Comparison of ENCODE assay signal across 14 cellular contexts in genomic region chr1:72000809-72001208, GRCh38.
A peak's percentile ranks its signal among the peaks of the same experiment; 100 is the strongest.
DNase-seq lines count a peak whose midpoint lies in the region; ATAC-seq, FAIRE-seq and TF ChIP-seq lines count a peak whose summit lies in the region.
"Had no signal": no experiment of that assay in that cellular context is flagged by ENCODE, and none has a peak within 500 bp of the region (broad histone marks: within the 10 kb centered on the region; RNA-seq: fewer than 3 reads in every experiment).

No MANE protein-coding gene starts in this region.

- peak overlapping the region; percentile 66 for H4K91ac ChIP-seq in H1 (replicated peaks; ENCODE audit: insufficient read length, low read length)

- H2BK5ac ChIP-seq in H1 (ENCODE audit: low read depth, low read length), result peak overlapping the region; percentile 92; the same call in 1 of the 2 replicates

- no peak for ATAC-seq in upper lobe of left lung (ENCODE audit: low FRiP score in 2 of 2)
- ATAC-seq: activated CD4-positive, CD25-positive, alpha-beta regulatory T cell treated with anti-CD3 and anti-CD28 coated beads, Interleukin-2, amount 50 U/mL, for 24 hours; activated T-helper 17 cell treated with anti-CD3 and anti-CD28 coated beads, Interleukin-2, amount 50 U/mL, for 72 hours; heart right ventricle had no signal

- H3K4me1 ChIP-seq in H1 (replicated peaks in 1 of 4; ENCODE audit: control insufficient read depth in 3 of 4, insufficient read depth in 4 of 4, low read length in 3 of 4) (peaks cover 0 to 3% (median 1%) of the 10 kb centered on the region in 4 experiments; a peak in 2 of 7 replicates), neural progenitor cell (peaks cover 11% of the 10 kb centered on the region), upper lobe of left lung (no peaks in the 10 kb centered on the region)
- H3K4me1 ChIP-seq: colonic mucosa, heart right ventricle had no signal

- no peak overlapping the region; the same call in 1 of the 2 replicates for H2AK5ac ChIP-seq in H1 (ENCODE audit: low read depth, low read length)

- H4K8ac ChIP-seq in H1 (ENCODE audit: extremely low read depth, insufficient read depth, low read length), result no peak overlapping the region

- H3K27me3 Mint-ChIP-seq in neural progenitor cell (ENCODE audit: insufficient read depth, low read depth), result no peaks in the 10 kb centered on the region
- H3K27me3 Mint-ChIP-seq: activated T-helper 17 cell treated with anti-CD3 and anti-CD28 coated beads, Interleukin-2, amount 50 U/mL, for 72 hours had no signal

- no peak overlapping the region for H3K27ac Mint-ChIP-seq in neural progenitor cell
- H3K27ac Mint-ChIP-seq: activated T-helper 17 cell treated with anti-CD3 and anti-CD28 coated beads, Interleukin-2, amount 50 U/mL, for 72 hours had no signal

- H3K9ac ChIP-seq in H1 (replicated peaks in 1 of 4; ENCODE audit: extremely low read depth in 1 of 4, low read depth in 3 of 4, low read length in 3 of 4), result no peak overlapping the region
- H3K9ac ChIP-seq in neural progenitor cell, result no peak overlapping the region

- TF ChIP-seq CTCF in H1 (IDR thresholded peaks at IDR 0.05; ENCODE audit: control extremely low read depth in 1 of 3, insufficient read depth in 1 of 3, low read depth in 1 of 3, low read length in 3 of 3) (no peak), neural progenitor cell (IDR thresholded peaks at IDR 0.05) (no peak), upper lobe of left lung (IDR thresholded peaks at IDR 0.05) (no peak)

- peak overlapping the region; percentile 63; the same call in 1 of the 2 replicates for H2BK15ac ChIP-seq in H1 (ENCODE audit: low read length)

- TF ChIP-seq POLR2A in H1 (IDR thresholded peaks at IDR 0.05; ENCODE audit: control extremely low read depth in 1 of 2, low read depth in 2 of 2, low read length in 2 of 2) (no peak), upper lobe of left lung (IDR thresholded peaks at IDR 0.05) (no peak)

- DNase-seq in NCI-H2029 (lab: John Stamatoyannopoulos, UW) (peak; percentile 12), NCI-H2029 treated with DMSO at 0.1 percent for 48 hours (lab: John Stamatoyannopoulos, UW) (no peak), NCI-H526 treated with DMSO at 0.1 percent for 48 hours (lab: John Stamatoyannopoulos, UW) (peak; percentile 33), H1 (ENCODE audit: low read depth in 1 of 2, low spot score in 2 of 2) (peak in 1 of 2 experiments; percentile 1), neural progenitor cell (ENCODE audit: low spot score) (peak; percentile 19), NCI-H1048 (lab: John Stamatoyannopoulos, UW) (no peak), upper lobe of left lung (no peak)
- DNase-seq in activated naive CD4-positive, alpha-beta T cell (lab: John Stamatoyannopoulos, UW), result no peak
- DNase-seq: colonic mucosa, heart right ventricle had no signal

- H4K20me1 ChIP-seq in H1 (replicated peaks in 1 of 2; ENCODE audit: control insufficient read depth in 1 of 2, insufficient read depth in 2 of 2, low read length in 2 of 2) (no peaks in the 10 kb centered on the region), neural progenitor cell (ENCODE audit: low read depth) (no peaks in the 10 kb centered on the region)

- peak overlapping the region; percentile 76 for H4K5ac ChIP-seq in H1 (ENCODE audit: insufficient read length, low read depth, low read length)

- no peak overlapping the region for H3K23ac ChIP-seq in H1 (ENCODE audit: insufficient read length)

- no peaks in the 10 kb centered on the region for H3F3A ChIP-seq in neural progenitor cell (ENCODE audit: low read depth)

- H3K36me3 Mint-ChIP-seq in neural progenitor cell, result no peaks in the 10 kb centered on the region

- no peak for TF ChIP-seq EP300 in H1 (IDR thresholded peaks at IDR 0.05; ENCODE audit: borderline replicate concordance in 1 of 2, low read depth in 2 of 2, low read length in 2 of 2)
- TF ChIP-seq EP300 in upper lobe of left lung (IDR thresholded peaks at IDR 0.05), result no peak

- H3K4me1 Mint-ChIP-seq in neural progenitor cell, result no peaks in the 10 kb centered on the region
- H3K4me1 Mint-ChIP-seq: activated T-helper 17 cell treated with anti-CD3 and anti-CD28 coated beads, Interleukin-2, amount 50 U/mL, for 72 hours had no signal

- no peaks in the 10 kb centered on the region for H3K36me3 ChIP-seq in H1 (ENCODE audit: control insufficient read depth in 2 of 4, insufficient read depth in 4 of 4, low read length in 3 of 4)
- no peaks in the 10 kb centered on the region for H3K36me3 ChIP-seq in neural progenitor cell
- H3K36me3 ChIP-seq in upper lobe of left lung, result no peaks in the 10 kb centered on the region
- H3K36me3 ChIP-seq: colonic mucosa, heart right ventricle had no signal

- POLR2A ChIA-PET in H1 (lab: Charles Lee; ENCODE audit: partially characterized antibody), result no interaction called here

- H3K27ac ChIP-seq in H1 (ENCODE audit: low read depth, low read length) (peak overlapping the region; percentile 54; the same call in 1 of the 2 replicates), neural progenitor cell (peak overlapping the region; percentile 30), upper lobe of left lung (no peak overlapping the region)
- H3K27ac ChIP-seq: colonic mucosa, heart right ventricle, skin epidermis had no signal

- no peaks in the 10 kb centered on the region for H3K23me2 ChIP-seq in H1 (ENCODE audit: low read depth, low read length)

- H3K4me2 ChIP-seq in H1 (ENCODE audit: insufficient read depth in 1 of 2, low read depth in 2 of 2, low read length in 2 of 2), result no peak overlapping the region
- H3K4me2 ChIP-seq in neural progenitor cell, result no peak overlapping the region

- H3K79me2 ChIP-seq in H1 (ENCODE audit: control insufficient read depth in 1 of 2, insufficient read depth in 2 of 2, low read length in 2 of 2) (no peaks in the 10 kb centered on the region), neural progenitor cell (ENCODE audit: low read depth) (no peaks in the 10 kb centered on the region)

- no peak overlapping the region for H2BK20ac ChIP-seq in H1 (ENCODE audit: low read length)

- H2BK120ac ChIP-seq in H1 (replicated peaks; ENCODE audit: low read depth, low read length), result peak overlapping the region; percentile 96

- WGBS in H1 (ENCODE audit: extremely low coverage in 1 of 2, insufficient coverage in 1 of 2, insufficient read length in 1 of 2, insufficient replicate concordance in 2 of 2, low coverage in 1 of 2, low lambda C conversion rate in 2 of 2, missing lambda C conversion rate in 1 of 2), 2 experiments, result 83% methylated on average over 4 of the region's 4 CpGs; no CpG with 5 or more reads in 1 of the 2 experiments
- WGBS in upper lobe of left lung, 2 donors, result 70 to 79% methylated on average over 4 of the region's 4 CpGs

- H2AFZ ChIP-seq in H1 (ENCODE audit: low read length) (peak overlapping the region; percentile 65), neural progenitor cell (replicated peaks) (peak overlapping the region; percentile 79)

- H3K4me3 ChIP-seq in H1 (ENCODE audit: extremely low read depth in 1 of 4, insufficient read depth in 2 of 4, low read depth in 3 of 4, low read length in 4 of 4) (no peak overlapping the region), neural progenitor cell (no peak overlapping the region), upper lobe of left lung (no peak overlapping the region)
- H3K4me3 ChIP-seq: colonic mucosa, heart right ventricle, skin epidermis had no signal

- peak overlapping the region; percentile 75 for H3K4ac ChIP-seq in H1 (replicated peaks; ENCODE audit: insufficient read length, low read depth, low read length)

- no peak overlapping the region for H3K56ac ChIP-seq in H1 (replicated peaks; ENCODE audit: insufficient read length, low read depth, low read length)

- H3K9me3 ChIP-seq in H1 (ENCODE audit: insufficient read depth in 2 of 2, low read depth in 1 of 2, low read length in 1 of 2) (no peaks in the 10 kb centered on the region), neural progenitor cell (ENCODE audit: low read depth) (no peaks in the 10 kb centered on the region), upper lobe of left lung (no peaks in the 10 kb centered on the region)
- H3K9me3 ChIP-seq: colonic mucosa, heart right ventricle had no signal

- FAIRE-seq in H1 (lab: Jason Lieb, UNC), result no peak
- FAIRE-seq: H54 had no signal

- H3K79me1 ChIP-seq in H1 (ENCODE audit: low read depth, low read length), result no peaks in the 10 kb centered on the region

- TF ChIP-seq RAD21 in H1 (IDR thresholded peaks at IDR 0.05 in 1 of 2, conservative IDR thresholded peaks at IDR 0.05 in 1 of 2; ENCODE audit: low read depth in 2 of 2, low read length in 2 of 2), result no peak

- CTCF ChIA-PET in H1 (lab: Charles Lee; ENCODE audit: partially characterized antibody), result interaction anchor here (1.3 kb wide), 1 partner anchor 38 kb away, joined by 3 read pairs; no protein-coding TSS in a partner anchor

- H2BK12ac ChIP-seq in H1 (ENCODE audit: low read depth, low read length), result peak overlapping the region; percentile 76; the same call in 1 of the 2 replicates

- no peak overlapping the region for H3K14ac ChIP-seq in H1 (ENCODE audit: insufficient read length)

- peak overlapping the region; percentile 79; the same call in 1 of the 2 replicates for H3K18ac ChIP-seq in H1 (ENCODE audit: extremely low read depth, low read length)

- H3K27me3 ChIP-seq in H1 (replicated peaks in 1 of 4; ENCODE audit: control insufficient read depth in 3 of 4, extremely low read depth in 1 of 4, insufficient read depth in 3 of 4, low read length in 3 of 4) (no peaks in the 10 kb centered on the region), neural progenitor cell (no peaks in the 10 kb centered on the region), upper lobe of left lung (no peaks in the 10 kb centered on the region)
- H3K27me3 ChIP-seq: colonic mucosa, heart right ventricle had no signal

- H3K4me3 Mint-ChIP-seq in neural progenitor cell, result no peak overlapping the region
- H3K4me3 Mint-ChIP-seq: activated T-helper 17 cell treated with anti-CD3 and anti-CD28 coated beads, Interleukin-2, amount 50 U/mL, for 72 hours had no signal

- H3K9me3 Mint-ChIP-seq in neural progenitor cell, result no peaks in the 10 kb centered on the region
- H3K9me3 Mint-ChIP-seq: activated T-helper 17 cell treated with anti-CD3 and anti-CD28 coated beads, Interleukin-2, amount 50 U/mL, for 72 hours had no signal

TF ChIP-seq in H1, 55 proteins besides CTCF, POLR2A, EP300 and RAD21 (continues in another document):
- TF ChIP-seq RFX5 (IDR thresholded peaks at IDR 0.05; ENCODE audit: borderline replicate concordance, low read depth, low read length), result no peak
- no peak for TF ChIP-seq CHD1 (IDR thresholded peaks at IDR 0.05; ENCODE audit: low read depth, low read length)
- no peak for TF ChIP-seq YY1 (IDR thresholded peaks at IDR 0.05; ENCODE audit: low read depth, low read length)
- TF ChIP-seq BACH1 (IDR thresholded peaks at IDR 0.05; ENCODE audit: low read length), result no peak
- no peak for TF ChIP-seq TAF7 (optimal IDR thresholded peaks at IDR 0.05; ENCODE audit: borderline replicate concordance, low read depth, low read length)
- no peak for TF ChIP-seq CBX5 (IDR thresholded peaks at IDR 0.05; ENCODE audit: low read depth, low read length)
- TF ChIP-seq FOSL1 (IDR thresholded peaks at IDR 0.05; ENCODE audit: insufficient read depth, low read depth, low read length), result no peak
- no peak for TF ChIP-seq SIN3A (conservative IDR thresholded peaks at IDR 0.05 in 1 of 2, IDR thresholded peaks at IDR 0.05 in 1 of 2; ENCODE audit: low read depth in 1 of 2, low read length in 2 of 2)
- TF ChIP-seq TEAD4 (IDR thresholded peaks at IDR 0.05; ENCODE audit: low read depth, low read length), result no peak
- TF ChIP-seq EZH2 (IDR thresholded peaks at IDR 0.05; ENCODE audit: low read depth, low read length, severe bottlenecking), result no peak

Comparison
In these comparisons a context has a peak if more than half of its experiments do, and no peak if none do; other contexts are left out.
1. DNase-seq: peak in NCI-H2029 (single experiment), NCI-H526 treated with DMSO at 0.1 percent for 48 hours (single experiment) and neural progenitor cell (single experiment); none in NCI-H2029 treated with DMSO at 0.1 percent for 48 hours (single experiment), activated naive CD4-positive, alpha-beta T cell (0 of 4), NCI-H1048 (single experiment) and upper lobe of left lung (0 of 2).
2. H3K27ac ChIP-seq: peak in H1 (single experiment) and neural progenitor cell (single experiment); none in upper lobe of left lung (0 of 4).